8 cellular contexts compared by ENCODE assay signal in the genomic region with DNA sequence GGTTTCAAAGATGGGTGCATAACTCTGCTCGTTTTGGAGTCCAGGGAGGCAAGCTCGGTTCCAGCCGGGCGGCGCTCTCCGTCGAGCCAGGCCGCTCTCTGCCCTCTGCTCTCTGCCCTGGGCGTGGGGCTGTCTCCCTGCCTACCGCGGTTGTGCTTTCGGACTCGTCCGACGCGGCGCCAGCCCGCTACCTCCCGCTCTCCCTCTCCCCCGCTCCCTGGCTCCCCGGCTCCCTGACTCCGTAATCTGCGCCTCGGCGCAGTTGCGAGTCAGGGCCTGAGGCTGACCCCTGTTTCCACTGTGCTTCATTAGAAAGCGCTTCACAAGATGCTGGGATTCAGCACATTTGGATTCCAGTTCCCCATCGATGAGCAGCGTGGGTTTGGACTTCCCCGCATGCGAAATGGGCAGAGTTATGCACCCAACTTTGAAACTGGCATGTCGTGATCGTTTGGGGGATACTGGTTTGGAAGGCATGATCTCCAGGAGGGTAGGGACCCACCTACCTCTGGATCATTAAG. TPM values are rescaled to one million over a fixed set of nuclear protein-coding genes. Genes with fewer than 3 reads are reported as not detected.
DNase-seq lines count a peak whose midpoint lies in the region; ATAC-seq and TF ChIP-seq lines count a peak whose summit lies in the region.

No MANE protein-coding gene starts in this region.

- peak overlapping the region; percentile 42 to 85 (median 55) for H3K4me3 Mint-ChIP-seq in naive thymus-derived CD4-positive, alpha-beta T cell

- intact Hi-C loops in Panc1 (cut with micrococcal nuclease; ENCODE audit: unreplicated experiment): loop anchor here (2.0 to 5.0 kb wide), 2 partner anchors 47 to 206 kb away; no protein-coding TSS in a partner anchor
- intact Hi-C loops in naive thymus-derived CD4-positive, alpha-beta T cell (cut with micrococcal nuclease): no loop called here

- H3K4me1 ChIP-seq in Panc1 (ENCODE audit: control insufficient read depth, insufficient read depth, low read length): peaks cover 44% of the 10 kb centered on the region
- peaks cover 0 to 4% of the 10 kb centered on the region in 2 donors for H3K4me1 ChIP-seq in naive thymus-derived CD4-positive, alpha-beta T cell (ENCODE audit: control insufficient read depth in 2 of 2, insufficient read depth in 2 of 2, low read length in 2 of 2)

- H3K9me3 Mint-ChIP-seq in naive thymus-derived CD4-positive, alpha-beta T cell: peaks cover 0 to 3% (median 0%) of the 10 kb centered on the region in 11 donors

- peaks cover 0 to 28% (median 22%) of the 10 kb centered on the region in 7 donors for H3K4me1 Mint-ChIP-seq in naive thymus-derived CD4-positive, alpha-beta T cell

- H3K27me3 Mint-ChIP-seq in naive thymus-derived CD4-positive, alpha-beta T cell: peaks cover 40 to 80% (median 49%) of the 10 kb centered on the region in 5 donors

- peak overlapping the region; percentile 90 for H3K4me3 ChIP-seq in AG09309 (ENCODE audit: control insufficient read depth, low read depth, low read length)
- peak overlapping the region; percentile 80 to 84 for H3K4me3 ChIP-seq in Panc1 (ENCODE audit: low read depth in 2 of 2, low read length in 2 of 2)
- H3K4me3 ChIP-seq in naive thymus-derived CD4-positive, alpha-beta T cell (ENCODE audit: low read length): peak overlapping the region; percentile 55

- DNase-seq in AG09309 (ENCODE audit: low read depth) (no peak), Panc1 (ENCODE audit: low read depth, low spot score) (no peak), epithelial cell of prostate (ENCODE audit: low read depth, low spot score) (no peak), ureter (ENCODE audit: low spot score) (no peak), NCI-H187 (lab: John Stamatoyannopoulos, UW) (no peak)
- DNase-seq in naive thymus-derived CD4-positive, alpha-beta T cell: no peak

- H3K27ac ChIP-seq in Panc1 (ENCODE audit: low read length) (peak overlapping the region; percentile 72), epithelial cell of prostate (peak overlapping the region; percentile 72)
- H3K27ac ChIP-seq in naive thymus-derived CD4-positive, alpha-beta T cell (ENCODE audit: low read depth, low read length): no peak overlapping the region

- no peaks in the 10 kb centered on the region for H3K27me3 ChIP-seq in Panc1 (ENCODE audit: control insufficient read depth, insufficient read depth, low read length)
- H3K27me3 ChIP-seq in naive thymus-derived CD4-positive, alpha-beta T cell (ENCODE audit: control insufficient read depth in 2 of 2, insufficient read depth in 2 of 2, low read length in 2 of 2): peaks cover 0 to 5% of the 10 kb centered on the region in 2 donors

- peaks cover 0 to 2% (median 0%) of the 10 kb centered on the region in 5 donors for H3K36me3 Mint-ChIP-seq in naive thymus-derived CD4-positive, alpha-beta T cell

- no peaks in the 10 kb centered on the region; the same call in 1 of the 2 replicates for H3K36me3 ChIP-seq in Panc1 (ENCODE audit: control insufficient read depth, insufficient read depth, low read length)
- no peaks in the 10 kb centered on the region for H3K36me3 ChIP-seq in naive thymus-derived CD4-positive, alpha-beta T cell (ENCODE audit: control insufficient read depth in 2 of 3, insufficient read depth in 3 of 3, low read length in 3 of 3)

- TF ChIP-seq CTCF in AG09309 (IDR thresholded peaks at IDR 0.05; ENCODE audit: control insufficient read depth, insufficient read depth, low read depth, low read length, missing control alignments) (no peak), Panc1 (IDR thresholded peaks at IDR 0.05) (no peak)

- CTCF ChIA-PET in Panc1 (lab: Charles Lee): no interaction called here
- CTCF ChIA-PET in naive thymus-derived CD4-positive, alpha-beta T cell (lab: Charles Lee): no interaction called here

- no peak overlapping the region for H3K27ac Mint-ChIP-seq in naive thymus-derived CD4-positive, alpha-beta T cell

- BruUV-seq in Panc1 (replicated peaks; lab: Mats Ljungman, UMichigan): no TSS peak

- POLR2A ChIA-PET in Panc1 (lab: Charles Lee): no interaction called here
- POLR2A ChIA-PET in naive thymus-derived CD4-positive, alpha-beta T cell (lab: Charles Lee): no interaction called here

- ATAC-seq in Panc1 (peak; percentile 4), HG03439 (IDR thresholded peaks at IDR 0.05; ENCODE audit: unreplicated experiment) (no peak), GM18907 (IDR thresholded peaks at IDR 0.05; ENCODE audit: unreplicated experiment) (no peak)
- no peak for ATAC-seq in naive thymus-derived CD4-positive, alpha-beta T cell

- in situ Hi-C loops in Panc1 (cut with HindIII; ENCODE audit: low pct_unique_long_range_greater_than_20kb, low sequenced_read_pairs): no loop called here

- H3K9me3 ChIP-seq in Panc1 (ENCODE audit: control insufficient read depth, insufficient read depth, low read depth, low read length): no peaks in the 10 kb centered on the region
- H3K9me3 ChIP-seq in naive thymus-derived CD4-positive, alpha-beta T cell (ENCODE audit: control insufficient read depth in 2 of 3, low read length in 3 of 3): no peaks in the 10 kb centered on the region

RNA-seq across cellular contexts. Expression of gene SOX13, which starts 2.3 kb away (rescaled TPM):
- 53.0 TPM for total RNA-seq in Panc1 (2021; ENCODE audit: unreplicated experiment)
- 60.8 TPM for polyA plus RNA-seq in Panc1 (2012; ENCODE audit: insufficient read length)
- 10 to 100 TPM in 1 of 5 experiments, 1 to 10 TPM in 1, under 1 TPM in 3; 0.24 to 10.1 (median 0.85) TPM for total RNA-seq in naive thymus-derived CD4-positive, alpha-beta T cell
- polyA plus RNA-seq in naive thymus-derived CD4-positive, alpha-beta T cell: not detected
- total RNA-seq in ureter: 85.7 TPM
